Comparison of ENCODE assay signal across 8 cellular contexts in the genomic region with DNA sequence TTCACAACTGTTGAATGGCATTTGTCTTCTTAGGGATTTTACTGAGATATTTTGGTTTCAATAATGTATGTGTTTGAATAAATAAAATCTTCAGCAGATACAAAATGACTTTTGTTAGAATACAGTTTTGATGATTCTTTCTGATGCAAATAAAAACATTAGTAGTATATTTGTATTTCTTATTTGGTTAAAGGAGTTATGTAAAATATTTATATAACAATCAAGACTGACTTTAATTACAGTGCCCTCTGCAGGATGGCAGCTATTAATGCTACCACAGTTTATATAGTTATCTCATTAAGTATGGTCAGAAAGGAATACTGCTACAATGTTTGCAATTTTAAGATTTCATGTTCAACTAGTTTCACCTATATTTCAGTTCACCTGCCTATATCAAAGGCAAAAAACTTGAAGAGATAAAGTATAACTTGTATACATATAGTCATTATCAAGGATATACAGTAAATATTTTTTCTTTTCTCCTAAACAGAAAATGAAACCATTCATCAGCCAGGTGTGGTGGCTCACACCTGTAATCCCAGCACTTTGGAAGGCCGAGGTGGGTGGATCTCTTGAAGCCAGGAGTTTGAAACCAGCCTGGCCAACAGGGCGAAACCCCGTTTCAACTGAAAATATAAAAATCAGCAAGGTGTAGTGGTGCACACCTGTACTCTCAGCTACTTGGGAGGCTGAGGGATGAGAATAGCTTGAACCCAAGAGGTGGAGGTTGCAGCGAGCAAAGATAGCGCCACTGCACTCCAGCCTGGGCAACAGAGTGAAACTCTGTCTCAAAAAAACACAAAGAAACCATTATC. TPM values are rescaled to one million over a fixed set of nuclear protein-coding genes. Genes with fewer than 3 reads are reported as not detected.
A peak's percentile ranks its signal among the peaks of the same experiment; 100 is the strongest.
DNase-seq lines count a peak whose midpoint lies in the region; ATAC-seq, FAIRE-seq and TF ChIP-seq lines count a peak whose summit lies in the region.

No MANE protein-coding gene starts in this region.

- intact Hi-C loops in activated B cell treated with CpG ODN at 0.5 μM for 24 hours (cut with micrococcal nuclease), result loop anchor here (1.0 kb wide), 6 partner anchors 37 to 217 kb away; no protein-coding TSS in a partner anchor

- H3K4me3 Mint-ChIP-seq in activated B cell treated with CpG ODN at 0.5 μM for 24 hours, result no peak overlapping the region
- no peak overlapping the region for H3K4me3 Mint-ChIP-seq in stimulated activated memory B cell treated with anti-CD40 and anti-IgM and Interleukin-4, amounts not matched to agents 10 μg/mL and 1 μg/mL and 100 μg/mL, for 72 hours

- ATAC-seq in GM19467 (IDR thresholded peaks at IDR 0.05; ENCODE audit: unreplicated experiment), result peak; percentile 58
- peak; percentile 60 for ATAC-seq in activated B cell treated with CpG ODN at 0.5 μM for 24 hours (ENCODE audit: low read depth)
- ATAC-seq in stimulated activated memory B cell treated with anti-CD40 and anti-IgM and Interleukin-4, amounts not matched to agents 10 μg/mL and 1 μg/mL and 100 μg/mL, for 72 hours, result no peak
- ATAC-seq in GM21423 (IDR thresholded peaks at IDR 0.05; ENCODE audit: unreplicated experiment), result no peak

- H3K27me3 ChIP-seq in BJ (ENCODE audit: control insufficient read depth, insufficient read depth, low read length), result no peaks in the 10 kb centered on the region

- TF ChIP-seq CTCF in BJ (IDR thresholded peaks at IDR 0.05; ENCODE audit: insufficient read depth, low read depth, low read length), result peak; percentile 45; the same call in 1 of the 2 replicates
- peak; percentile 20 for TF ChIP-seq CTCF in activated B cell treated with CpG ODN at 0.5 μM for 24 hours (IDR thresholded peaks at IDR 0.05)

- no peak overlapping the region for H3K4me3 ChIP-seq in BJ (ENCODE audit: low read depth, low read length)

- H3K36me3 ChIP-seq in BJ (ENCODE audit: control insufficient read depth, insufficient read depth, low read length), result peaks cover 8% of the 10 kb centered on the region

- H3K9me3 Mint-ChIP-seq in activated B cell treated with CpG ODN at 0.5 μM for 24 hours, result no peaks in the 10 kb centered on the region
- no peaks in the 10 kb centered on the region for H3K9me3 Mint-ChIP-seq in stimulated activated memory B cell treated with anti-CD40 and anti-IgM and Interleukin-4, amounts not matched to agents 10 μg/mL and 1 μg/mL and 100 μg/mL, for 72 hours

- CTCF ChIA-PET in BJ (lab: Yijun Ruan, JAX) (interaction anchor here (0.7 to 1.4 kb wide), 5 partner anchors 10 to 242 kb away, joined by 3 to 4 read pairs (median 3); no protein-coding TSS in a partner anchor), activated B cell treated with CpG ODN at 0.5 μM for 24 hours (lab: Charles Lee) (interaction anchor here (0.6 to 3.9 kb wide), 8 partner anchors 9 to 198 kb away, joined by 3 to 18 read pairs (median 3); a partner anchor contains a TSS)

- POLR2A ChIA-PET in BJ (lab: Charles Lee), result no interaction called here
- POLR2A ChIA-PET in activated B cell treated with CpG ODN at 0.5 μM for 24 hours (lab: Charles Lee), result interaction anchor here (1.4 kb wide), 1 partner anchor 42 kb away, joined by 3 read pairs; no protein-coding TSS in a partner anchor

- DNase-seq in BJ (ENCODE audit: low read depth), result no peak
- DNase-seq in activated B cell treated with CpG ODN at 0.5 μM for 24 hours, result no peak
- DNase-seq in kidney tubule cell (ENCODE audit: low spot score), result peak; percentile 31
- no peak for DNase-seq in stimulated activated CD4-positive, alpha-beta T cell treated with anti-CD3 and anti-CD28 coated beads, Interleukin-1b, Interleukin-23, amount 100 ng/mL, for 48 hours
- DNase-seq in HTR-8/SVneo (ENCODE audit: insufficient read length, low spot score), result no peak

- no peak for FAIRE-seq in HTR-8/SVneo (lab: Jason Lieb, UNC)

- H3K27ac Mint-ChIP-seq in activated B cell treated with CpG ODN at 0.5 μM for 24 hours, result no peak overlapping the region
- no peak overlapping the region for H3K27ac Mint-ChIP-seq in stimulated activated memory B cell treated with anti-CD40 and anti-IgM and Interleukin-4, amounts not matched to agents 10 μg/mL and 1 μg/mL and 100 μg/mL, for 72 hours

- H3K4me1 Mint-ChIP-seq in activated B cell treated with CpG ODN at 0.5 μM for 24 hours, result peaks cover 4% of the 10 kb centered on the region
- no peaks in the 10 kb centered on the region for H3K4me1 Mint-ChIP-seq in stimulated activated memory B cell treated with anti-CD40 and anti-IgM and Interleukin-4, amounts not matched to agents 10 μg/mL and 1 μg/mL and 100 μg/mL, for 72 hours

- H3K36me3 Mint-ChIP-seq in activated B cell treated with CpG ODN at 0.5 μM for 24 hours (ENCODE audit: low read depth), result peaks cover 43% of the 10 kb centered on the region
- peaks cover 29% of the 10 kb centered on the region for H3K36me3 Mint-ChIP-seq in stimulated activated memory B cell treated with anti-CD40 and anti-IgM and Interleukin-4, amounts not matched to agents 10 μg/mL and 1 μg/mL and 100 μg/mL, for 72 hours

- H3K27me3 Mint-ChIP-seq in activated B cell treated with CpG ODN at 0.5 μM for 24 hours, result no peaks in the 10 kb centered on the region
- H3K27me3 Mint-ChIP-seq in stimulated activated memory B cell treated with anti-CD40 and anti-IgM and Interleukin-4, amounts not matched to agents 10 μg/mL and 1 μg/mL and 100 μg/mL, for 72 hours, result no peaks in the 10 kb centered on the region

RNA-seq across cellular contexts. Expression of a gene that starts 19.8 kb away (rescaled TPM):
- polyA plus RNA-seq in BJ (2011; rRNA removed), result 9.3 and 17.4 TPM in 2 replicates
- polyA minus RNA-seq in BJ (2011; rRNA and poly(A)+ RNA removed), result 12.7 and 14.4 TPM in 2 replicates
- total RNA-seq in activated B cell treated with CpG ODN at 0.5 μM for 24 hours, result 51.0 and 53.2 TPM in 2 replicates

Comparison
In these comparisons a context has a peak if more than half of its experiments do, and no peak if none do; other contexts are left out.
1. ATAC-seq: peak in GM19467 (single experiment) and activated B cell treated with CpG ODN at 0.5 μM for 24 hours (single experiment); none in stimulated activated memory B cell treated with anti-CD40 and anti-IgM and Interleukin-4, amounts not matched to agents 10 μg/mL and 1 μg/mL and 100 μg/mL, for 72 hours (single experiment) and GM21423 (single experiment).